Comparison of ENCODE assay signal across 30 cellular contexts in genomic region chr11:38751421-38751820, GRCh38.
"Had no signal": no experiment of that assay in that cellular context is flagged by ENCODE, and none has a peak within 500 bp of the region (broad histone marks: within the 10 kb centered on the region; RNA-seq: fewer than 3 reads in every experiment).

No MANE protein-coding gene starts in this region.

- ATAC-seq: activated CD4-positive, CD25-positive, alpha-beta regulatory T cell treated with anti-CD3 and anti-CD28 coated beads, Interleukin-2, amount 50 U/mL, for 24 hours; activated CD8-positive, alpha-beta T cell treated with anti-CD3 and anti-CD28 coated beads for 36 hours; activated T-cell treated with anti-CD3 and anti-CD28 coated beads, Interleukin-2, amount 50 U/mL, for 4 hours; activated T-helper 17 cell treated with anti-CD3 and anti-CD28 coated beads, Interleukin-2, amount 50 U/mL, for 72 hours; body of pancreas; esophagus mucosa; foreskin keratinocyte; gastrocnemius medialis; heart left ventricle; T-helper 17 cell had no signal

- DNase-seq: activated B cell treated with CpG ODN at 0.5 μM for 24 hours; activated CD4-positive, alpha-beta T cell treated with anti-CD3 and anti-CD28 coated beads for 48 hours; activated CD4-positive, alpha-beta T cell treated with anti-CD3 and anti-CD28 coated beads, Interleukin-2, amount 50 U/mL, for 1 hour; activated CD4-positive, alpha-beta T cell treated with anti-CD3 and anti-CD28 coated beads, Interleukin-2, amount 50 U/mL, for 48 hours; activated CD8-positive, alpha-beta memory T cell treated with anti-CD3 and anti-CD28 coated beads for 24 hours; activated CD8-positive, alpha-beta T cell treated with anti-CD3 and anti-CD28 coated beads for 36 hours; activated effector memory CD4-positive, alpha-beta T cell treated with Interleukin-2 at 50 U/mL for 16 hours; activated gamma-delta T cell treated with Interleukin-2 at 50 U/mL for 16 hours; activated naive CD4-positive, alpha-beta T cell treated with anti-CD3 and anti-CD28 coated beads, Interleukin-2, amount 50 U/mL, for 16 hours; activated naive CD4-positive, alpha-beta T cell treated with Interleukin-2 at 50 U/mL for 16 hours; activated T-cell treated with anti-CD3 and anti-CD28 coated beads, Interleukin-2, amount 50 U/mL, for 4 hours; amniotic stem cell; anterior cingulate cortex; body of pancreas; central memory CD4-positive, alpha-beta T cell; cerebellar nuclear complex; colonic mucosa; effector CD8-positive, alpha-beta T cell; foreskin keratinocyte; gastrocnemius medialis; glutamatergic neuron; heart left ventricle; T-helper 17 cell; T1000; WERI-Rb-1 had no signal

- H3K9me3 ChIP-seq: body of pancreas, colonic mucosa, gastrocnemius medialis had no signal

- H3K27me3 ChIP-seq: body of pancreas, cardiac muscle cell, colonic mucosa, foreskin keratinocyte, gastrocnemius medialis, heart left ventricle had no signal

- H3K4me3 ChIP-seq: body of pancreas, cardiac muscle cell, colonic mucosa, gastrocnemius medialis, heart left ventricle had no signal

- FAIRE-seq: astrocyte had no signal

- H3K36me3 ChIP-seq: cardiac muscle cell, colonic mucosa, gastrocnemius medialis, heart left ventricle, WERI-Rb-1 had no signal

- H3K27ac ChIP-seq: body of pancreas, cardiac muscle cell, colonic mucosa, foreskin keratinocyte, gastrocnemius medialis, heart left ventricle, WERI-Rb-1 had no signal

- H3K4me1 ChIP-seq: body of pancreas, colonic mucosa, foreskin keratinocyte, gastrocnemius medialis, heart left ventricle had no signal
